27 cellular contexts compared by ENCODE assay signal in the genomic region with DNA sequence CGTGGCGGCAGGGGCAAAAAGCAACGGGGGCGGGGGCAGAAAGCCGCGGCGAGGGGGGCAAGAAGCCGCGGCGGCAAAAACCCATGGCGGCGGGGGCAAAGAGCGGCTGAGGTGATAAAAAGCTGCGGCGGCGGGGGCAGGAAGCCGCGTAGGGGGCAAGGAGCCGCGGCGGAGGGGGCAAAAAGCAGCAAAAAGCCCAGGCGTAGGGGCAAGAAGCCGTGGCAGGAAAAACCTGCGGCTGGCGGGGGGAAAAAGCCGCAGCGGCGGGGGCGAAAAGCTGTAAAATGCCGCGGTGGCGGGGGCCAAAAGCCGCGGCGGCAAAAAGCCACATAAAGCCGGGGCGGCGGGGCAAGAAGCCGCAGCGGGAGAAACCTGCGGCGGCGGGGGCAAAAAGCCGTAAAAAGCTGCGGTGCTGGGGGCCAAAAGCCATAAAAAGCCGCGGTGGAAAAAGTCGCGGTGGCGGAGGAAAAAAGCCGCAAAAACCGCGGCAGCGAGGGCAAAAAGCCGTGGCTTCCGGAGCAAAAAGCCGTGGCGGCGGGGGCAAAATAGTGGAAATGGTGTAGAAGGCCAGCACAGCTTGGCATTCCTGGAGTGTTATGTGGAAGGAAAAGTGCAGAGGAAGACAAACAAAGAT.
"Had no signal": no experiment of that assay in that cellular context is flagged by ENCODE, and none has a peak within 500 bp of the region (broad histone marks: within the 10 kb centered on the region; RNA-seq: fewer than 3 reads in every experiment).

No MANE protein-coding gene starts in this region.

- H3K36me3 ChIP-seq: colonic mucosa, esophagus squamous epithelium, WERI-Rb-1 had no signal

- ATAC-seq: activated CD4-positive, alpha-beta T cell treated with anti-CD3 and anti-CD28 coated beads for 36 hours; activated CD8-positive, alpha-beta T cell treated with anti-CD3 and anti-CD28 coated beads for 36 hours; activated T-cell treated with anti-CD3 and anti-CD28 coated beads, Interleukin-2, amount 50 U/mL, for 4 hours; activated T-helper 17 cell treated with anti-CD3 and anti-CD28 coated beads, Interleukin-2, amount 50 U/mL, for 72 hours; body of pancreas; T-helper 17 cell had no signal

- H3K4me1 ChIP-seq: body of pancreas, colonic mucosa, esophagus squamous epithelium had no signal

- DNase-seq: activated CD4-positive, alpha-beta T cell treated with anti-CD3 and anti-CD28 coated beads for 36 hours; activated CD4-positive, alpha-beta T cell treated with anti-CD3 and anti-CD28 coated beads, Interleukin-2, amount 50 U/mL, for 1 hour; activated CD4-positive, alpha-beta T cell treated with anti-CD3 and anti-CD28 coated beads, Interleukin-2, amount 50 U/mL, for 48 hours; activated CD4-positive, CD25-positive, alpha-beta regulatory T cell; activated CD4-positive, CD25-positive, alpha-beta regulatory T cell treated with anti-CD3 and anti-CD28 coated beads, Interleukin-2, amount 50 U/mL, for 72 hours; activated CD8-positive, alpha-beta memory T cell treated with anti-CD3 and anti-CD28 coated beads for 24 hours; activated CD8-positive, alpha-beta T cell treated with anti-CD3 and anti-CD28 coated beads for 36 hours; activated effector memory CD4-positive, alpha-beta T cell treated with Interleukin-2 at 50 U/mL for 16 hours; activated gamma-delta T cell treated with Interleukin-2 at 50 U/mL for 16 hours; activated naive CD4-positive, alpha-beta T cell treated with anti-CD3 and anti-CD28 coated beads, Interleukin-2, amount 50 U/mL, for 16 hours; activated naive CD4-positive, alpha-beta T cell treated with Interleukin-2 at 50 U/mL for 16 hours; activated T-cell treated with anti-CD3 and anti-CD28 coated beads, Interleukin-2, amount 50 U/mL, for 4 hours; amniotic stem cell; anterior cingulate cortex; body of pancreas; caudate nucleus; colonic mucosa; effector CD8-positive, alpha-beta T cell; esophagus squamous epithelium; T-helper 1 cell; T-helper 17 cell; T1000; WERI-Rb-1 had no signal

- H3K4me3 ChIP-seq: body of pancreas, colonic mucosa, esophagus squamous epithelium had no signal

- H3K9me3 ChIP-seq: colonic mucosa had no signal

- H3K27me3 ChIP-seq: body of pancreas, colonic mucosa had no signal

- H3K27me3 Mint-ChIP-seq: T-helper 17 cell had no signal

- H3K27ac Mint-ChIP-seq: activated CD4-positive, alpha-beta T cell treated with anti-CD3 and anti-CD28 coated beads for 36 hours; activated CD8-positive, alpha-beta T cell treated with anti-CD3 and anti-CD28 coated beads for 36 hours; activated naive CD8-positive, alpha-beta T cell; activated T-helper 17 cell treated with anti-CD3 and anti-CD28 coated beads, Interleukin-2, amount 50 U/mL, for 72 hours; T-helper 17 cell; T-helper 2 cell treated with Interferon-gamma antibody and Interleukin-4, amounts not matched to agents 5 μg/mL and 100 μg/mL, for 36 hours had no signal

- H3K4me3 Mint-ChIP-seq: activated CD4-positive, alpha-beta T cell treated with anti-CD3 and anti-CD28 coated beads for 36 hours; activated CD8-positive, alpha-beta T cell treated with anti-CD3 and anti-CD28 coated beads for 36 hours; activated naive CD8-positive, alpha-beta T cell; activated T-cell treated with anti-CD3 and anti-CD28 coated beads, Interleukin-2, amount 50 U/mL, for 4 hours; activated T-helper 17 cell treated with anti-CD3 and anti-CD28 coated beads, Interleukin-2, amount 50 U/mL, for 72 hours; T-helper 17 cell; T-helper 2 cell treated with Interferon-gamma antibody and Interleukin-4, amounts not matched to agents 5 μg/mL and 100 μg/mL, for 36 hours had no signal

- H3K4me1 Mint-ChIP-seq: activated CD4-positive, alpha-beta T cell treated with anti-CD3 and anti-CD28 coated beads for 36 hours; activated T-helper 17 cell treated with anti-CD3 and anti-CD28 coated beads, Interleukin-2, amount 50 U/mL, for 72 hours; T-helper 17 cell had no signal

- H3K27ac ChIP-seq: body of pancreas, colonic mucosa, epithelial cell of prostate, esophagus squamous epithelium, WERI-Rb-1 had no signal
